In genomic region chr2:25290811-25291510, GRCh38 we compare ENCODE assay signal across 13 cellular contexts. TPM values are rescaled to one million over a fixed set of nuclear protein-coding genes. Genes with fewer than 3 reads are reported as not detected.
DNase-seq lines count a peak whose midpoint lies in the region; ATAC-seq and TF ChIP-seq lines count a peak whose summit lies in the region.
"Had no signal": no experiment of that assay in that cellular context is flagged by ENCODE, and none has a peak within 500 bp of the region (broad histone marks: within the 10 kb centered on the region; RNA-seq: fewer than 3 reads in every experiment).

No MANE protein-coding gene starts in this region.

- H3K9ac ChIP-seq in mammary epithelial cell (ENCODE audit: insufficient read depth, low read length) (no peak overlapping the region), mesenchymal stem cell (ENCODE audit: low read length) (no peak overlapping the region)

- peaks cover 3% of the 10 kb centered on the region for H3K79me1 ChIP-seq in mesenchymal stem cell (replicated peaks; ENCODE audit: low read length, poor library complexity, severe bottlenecking)

- H2BK15ac ChIP-seq in mesenchymal stem cell (ENCODE audit: low read depth, poor library complexity, severe bottlenecking), result no peak overlapping the region

- no peaks in the 10 kb centered on the region for H3K36me3 ChIP-seq in CD8-positive, alpha-beta T cell (ENCODE audit: insufficient read depth, low read length)
- no peaks in the 10 kb centered on the region for H3K36me3 ChIP-seq in mammary epithelial cell (ENCODE audit: insufficient read depth, low read length)
- H3K36me3 ChIP-seq in psoas muscle (ENCODE audit: insufficient read depth in 1 of 2, low read depth in 1 of 2), result no peaks in the 10 kb centered on the region
- peaks cover 0 to 17% of the 10 kb centered on the region in 2 experiments for H3K36me3 ChIP-seq in mesenchymal stem cell (ENCODE audit: control insufficient read depth in 1 of 2, insufficient read depth in 2 of 2, low read depth in 1 of 2, low read length in 2 of 2)

- no peaks in the 10 kb centered on the region for H3K27me3 ChIP-seq in CD8-positive, alpha-beta T cell (ENCODE audit: insufficient read depth, low read length)
- H3K27me3 ChIP-seq in mammary epithelial cell (ENCODE audit: insufficient read depth, low read length) (no peaks in the 10 kb centered on the region), psoas muscle (ENCODE audit: insufficient read depth in 3 of 3, low read length in 2 of 3) (no peaks in the 10 kb centered on the region), mesenchymal stem cell (ENCODE audit: control insufficient read depth in 1 of 2, insufficient read depth in 1 of 2, low read length in 2 of 2) (no peaks in the 10 kb centered on the region)

- peaks cover 71% of the 10 kb centered on the region for H3K4me1 Mint-ChIP-seq in CD8-positive, alpha-beta T cell (ENCODE audit: low read depth)

- no peak overlapping the region for H4K91ac ChIP-seq in mesenchymal stem cell (ENCODE audit: low read length)

- no peak for TF ChIP-seq CTCF in CD8-positive, alpha-beta T cell (IDR thresholded peaks at IDR 0.05)
- TF ChIP-seq CTCF in mammary epithelial cell (conservative IDR thresholded peaks at IDR 0.05 in 1 of 2, IDR thresholded peaks at IDR 0.05 in 1 of 2; ENCODE audit: extremely low read depth in 1 of 2, insufficient read depth in 1 of 2, low read depth in 1 of 2, low read length in 2 of 2) (no peak), psoas muscle (IDR thresholded peaks at IDR 0.05) (no peak)

- dilution Hi-C loops in mammary epithelial cell (cut with HindIII; ENCODE audit: low sequenced_read_pairs), result no loop called here

- H3K4me1 ChIP-seq in CD8-positive, alpha-beta T cell (ENCODE audit: insufficient read depth, low read length), result peaks cover 80% of the 10 kb centered on the region
- H3K4me1 ChIP-seq in mammary epithelial cell (ENCODE audit: insufficient read depth, low read length) (peaks cover 20% of the 10 kb centered on the region), psoas muscle (peaks cover 49% of the 10 kb centered on the region), mesenchymal stem cell (ENCODE audit: control insufficient read depth, insufficient read depth, low read depth, low read length) (peaks cover 28% of the 10 kb centered on the region)

- no peak overlapping the region for H2BK5ac ChIP-seq in mesenchymal stem cell (ENCODE audit: low read depth, low read length, poor library complexity, severe bottlenecking)

- peak overlapping the region; percentile 22 for H3K27ac ChIP-seq in CD8-positive, alpha-beta T cell (ENCODE audit: low read depth, low read length)
- H3K27ac ChIP-seq in mammary epithelial cell (ENCODE audit: insufficient read depth, low read depth, low read length) (no peak overlapping the region), psoas muscle (peak overlapping the region; percentile 68), mesenchymal stem cell (ENCODE audit: low read length, poor library complexity, severe bottlenecking) (no peak overlapping the region)

- no TSS peak for BruUV-seq in mammary epithelial cell (replicated peaks; lab: Mats Ljungman, UMichigan)

- no peaks in the 10 kb centered on the region for H3K79me2 ChIP-seq in mammary epithelial cell (ENCODE audit: insufficient read depth, low read length)

- H3K9me3 ChIP-seq in CD8-positive, alpha-beta T cell (ENCODE audit: low read length), result no peaks in the 10 kb centered on the region
- H3K9me3 ChIP-seq in mammary epithelial cell (replicated peaks; ENCODE audit: insufficient read depth, low read length), result no peaks in the 10 kb centered on the region
- H3K9me3 ChIP-seq in psoas muscle, result no peaks in the 10 kb centered on the region
- no peaks in the 10 kb centered on the region for H3K9me3 ChIP-seq in mesenchymal stem cell (ENCODE audit: control insufficient read depth, low read length)

- H2BK12ac ChIP-seq in mesenchymal stem cell (ENCODE audit: low read length in 2 of 2), result no peak overlapping the region

- H3K4me3 ChIP-seq in CD8-positive, alpha-beta T cell (ENCODE audit: low read depth, low read length), result no peak overlapping the region
- H3K4me3 ChIP-seq in mammary epithelial cell (replicated peaks in 1 of 3; ENCODE audit: insufficient read depth in 1 of 3, low read depth in 2 of 3, low read length in 3 of 3) (no peak overlapping the region), psoas muscle (no peak overlapping the region), mesenchymal stem cell (ENCODE audit: insufficient read depth in 1 of 2, low read depth in 1 of 2, low read length in 2 of 2) (no peak overlapping the region)

- no peak overlapping the region for H2AK5ac ChIP-seq in mesenchymal stem cell (ENCODE audit: low read length, severe bottlenecking)

- POLR2A ChIA-PET in CD8-positive, alpha-beta T cell (lab: Charles Lee), result interaction anchor here (1.9 to 2.9 kb wide), 2 partner anchors 14 to 17 kb away, joined by 10 to 14 read pairs; no protein-coding TSS in a partner anchor

- H3K9me3 Mint-ChIP-seq in CD8-positive, alpha-beta T cell, result no peaks in the 10 kb centered on the region
- H3K9me3 Mint-ChIP-seq: activated naive CD4-positive, alpha-beta T cell treated with anti-CD3 and anti-CD28 coated beads, Interleukin-2, amount 50 U/mL, for 24 hours had no signal

- H2AFZ ChIP-seq in mammary epithelial cell (ENCODE audit: low read depth, low read length), result peak overlapping the region; percentile 35
- H2AFZ ChIP-seq in mesenchymal stem cell (ENCODE audit: low read depth, low read length), result no peak overlapping the region

- H3K18ac ChIP-seq in mesenchymal stem cell (ENCODE audit: low read depth in 1 of 2, low read length in 2 of 2), result no peak overlapping the region

- H3K4ac ChIP-seq in mesenchymal stem cell (ENCODE audit: low read depth in 1 of 2, low read length in 2 of 2), result no peak overlapping the region

- H3K27me3 Mint-ChIP-seq in CD8-positive, alpha-beta T cell (ENCODE audit: low read depth), result no peaks in the 10 kb centered on the region
- H3K27me3 Mint-ChIP-seq: activated naive CD4-positive, alpha-beta T cell treated with anti-CD3 and anti-CD28 coated beads, Interleukin-2, amount 50 U/mL, for 24 hours had no signal

- no peak overlapping the region for H3K4me2 ChIP-seq in mammary epithelial cell (ENCODE audit: insufficient read depth, low read depth, low read length)
- no peak overlapping the region for H3K4me2 ChIP-seq in mesenchymal stem cell (ENCODE audit: low read length, poor library complexity, severe bottlenecking)

- no peaks in the 10 kb centered on the region for H4K20me1 ChIP-seq in mammary epithelial cell (ENCODE audit: insufficient read depth, low read length)

- peak overlapping the region; percentile 22 for H3K4me3 Mint-ChIP-seq in CD8-positive, alpha-beta T cell
- H3K4me3 Mint-ChIP-seq: activated naive CD4-positive, alpha-beta T cell treated with anti-CD3 and anti-CD28 coated beads, Interleukin-2, amount 50 U/mL, for 24 hours had no signal

- no peak overlapping the region for H3K23ac ChIP-seq in mesenchymal stem cell (ENCODE audit: low read length in 2 of 2)

- CTCF ChIA-PET in CD8-positive, alpha-beta T cell (lab: Charles Lee), result interaction anchor here (0.6 to 2.9 kb wide), 7 partner anchors 13 to 86 kb away, joined by 3 to 20 read pairs (median 6); no protein-coding TSS in a partner anchor
- CTCF ChIA-PET in mammary epithelial cell (lab: Charles Lee; ENCODE audit: low non-redundant PET), result no interaction called here

- H2BK120ac ChIP-seq in mesenchymal stem cell (ENCODE audit: low read depth, low read length), result no peak overlapping the region

- no peak overlapping the region for H3K14ac ChIP-seq in mesenchymal stem cell (ENCODE audit: low read length in 2 of 2)

- H4K8ac ChIP-seq in mesenchymal stem cell (ENCODE audit: low read length), result no peak overlapping the region

- in situ Hi-C loops in mammary epithelial cell (cut with MboI; ENCODE audit: low sequenced_read_pairs in 2 of 2), result no loop called here

- WGBS in mammary epithelial cell (ENCODE audit: low coverage, missing lambda C conversion rate), result 39% methylated on average over 5 of the region's 20 CpGs
- 27 to 42% (median 30%) methylated on average over 20 of the region's 20 CpGs for WGBS in psoas muscle, 3 donors
- WGBS in mesenchymal stem cell, result 95% methylated on average over 20 of the region's 20 CpGs

- peak overlapping the region; percentile 82 for H3K27ac Mint-ChIP-seq in CD8-positive, alpha-beta T cell

- DNase-seq in CD8-positive, alpha-beta T cell, result no peak
- DNase-seq in NCI-H1105 treated with DMSO at 0.1 percent for 48 hours (lab: John Stamatoyannopoulos, UW), result peak; percentile 75
- no peak for DNase-seq in mammary epithelial cell
- peak in 1 of 2 donors; percentile 72 for DNase-seq in psoas muscle
- no peak for DNase-seq in mesenchymal stem cell
- DNase-seq in iPS-NIHi7 (ENCODE audit: extremely low spot score), result no peak
- no peak for DNase-seq in NCI-H187 (lab: John Stamatoyannopoulos, UW)
- DNase-seq: activated CD4-positive, alpha-beta T cell treated with anti-CD3 and anti-CD28 coated beads for 4 hours; KG1; NCI-H524 had no signal

- intact Hi-C loops in CD8-positive, alpha-beta T cell (cut with DNase I, micrococcal nuclease), result loop anchor here in 1 of 2 experiments (10.0 kb wide), 1 partner anchor 1054 kb away; the partner anchor contains the start of genes ADGRF3 and SELENOI
- intact Hi-C loops in mammary epithelial cell (cut with micrococcal nuclease) (no loop called here), psoas muscle (cut with DNase I) (no loop called here)

- H3K36me3 Mint-ChIP-seq in CD8-positive, alpha-beta T cell, result peaks cover 9% of the 10 kb centered on the region

- ATAC-seq in CD8-positive, alpha-beta T cell, result no peak
- ATAC-seq in psoas muscle (no peak), GM19455 (IDR thresholded peaks at IDR 0.05; ENCODE audit: unreplicated experiment) (no peak)
- ATAC-seq: HCT116 had no signal

RNA-seq across cellular contexts. Expression of gene DNMT3A, which starts 50.8 kb away (rescaled TPM):
- total RNA-seq in CD8-positive, alpha-beta T cell, result 10 to 100 TPM; 66.6 to 67.9 TPM
- total RNA-seq in mammary epithelial cell (10 to 100 TPM in 1 of 2 donors, 1 to 10 TPM in 1; 9.6 to 14.2 TPM), psoas muscle (10 to 100 TPM; 20.6 to 26.2 (median 21.7) TPM)
- polyA plus RNA-seq in mammary epithelial cell (1.7 TPM), psoas muscle (1 to 10 TPM; 7.1 to 9.9 (median 8.4) TPM)
- 31.7 TPM for polyA minus RNA-seq in mammary epithelial cell
- 10.8 TPM for polyA plus RNA-seq in mesenchymal stem cell (2013, experiment 1 of 2)
- 10.1 TPM for polyA plus RNA-seq in mesenchymal stem cell (2013, experiment 2 of 2)

Comparison
In these comparisons a context has a peak if more than half of its experiments do, and no peak if none do; other contexts are left out.
1. H3K27ac ChIP-seq: peak in CD8-positive, alpha-beta T cell (single experiment) and psoas muscle (single experiment); none in mammary epithelial cell (single experiment) and mesenchymal stem cell (single experiment).